Comparison of ENCODE assay signal across 8 cellular contexts in the genomic region with DNA sequence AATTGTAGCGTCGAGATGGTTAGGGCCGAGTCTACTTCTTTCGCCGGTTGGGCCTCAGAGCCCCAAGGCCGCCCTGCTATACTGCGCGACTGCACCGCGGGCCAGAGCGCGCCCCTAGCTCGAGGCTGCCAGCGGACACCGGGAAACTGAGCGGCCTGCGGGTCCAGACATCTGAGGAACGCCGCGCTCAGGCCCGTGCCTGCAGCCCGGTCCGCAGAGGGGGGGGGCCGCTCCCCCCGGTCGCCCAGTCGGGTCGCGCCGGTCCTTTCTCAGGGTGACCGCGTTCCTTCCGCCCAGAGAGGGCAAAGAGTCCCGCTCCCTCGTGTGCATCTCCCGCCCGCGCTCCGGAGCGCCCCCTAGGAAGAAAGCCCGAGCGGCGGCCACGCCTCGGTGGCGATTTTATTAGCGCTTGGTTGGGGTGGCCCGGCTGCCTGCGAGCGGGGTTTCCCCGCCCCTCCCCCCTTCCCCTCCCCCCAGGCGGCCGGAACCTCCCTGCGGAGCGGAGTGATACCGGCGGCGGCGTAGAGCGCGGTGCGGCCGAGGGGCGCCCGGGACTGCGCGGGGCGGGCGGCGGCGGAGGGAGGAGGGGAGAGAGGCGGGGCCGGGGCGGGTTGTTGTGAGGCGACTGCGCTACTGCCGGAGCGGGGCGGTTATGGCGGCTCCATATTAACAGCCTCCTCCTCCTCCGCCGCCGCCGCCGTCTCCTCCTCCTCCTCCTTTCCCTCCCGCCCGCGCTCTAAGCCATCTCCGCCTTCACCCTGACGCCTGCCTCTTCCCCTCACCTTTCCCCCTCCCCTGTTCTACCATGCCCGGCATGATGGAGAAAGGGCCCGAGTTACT. TPM values are rescaled to one million over a fixed set of nuclear protein-coding genes. Genes with fewer than 3 reads are reported as not detected.
DNase-seq lines count a peak whose midpoint lies in the region; ATAC-seq and TF ChIP-seq lines count a peak whose summit lies in the region.

RCOR3 (plus strand) TSS at position 611 of the 840 bp plus-strand sequence; CDS start at position 806, 195 bp downstream.

- no peaks in the 10 kb centered on the region for H3K36me3 ChIP-seq in mesendoderm (ENCODE audit: control insufficient read depth, insufficient read depth, low read length)

- H3K9me3 Mint-ChIP-seq in effector memory CD8-positive, alpha-beta T cell = no peaks in the 10 kb centered on the region

- H3K27me3 Mint-ChIP-seq in effector memory CD8-positive, alpha-beta T cell = no peaks in the 10 kb centered on the region

- TF ChIP-seq CTCF in GM20000 (IDR thresholded peaks at IDR 0.05; ENCODE audit: extremely low read depth, missing control alignments) = peak; percentile 90

- ATAC-seq in effector memory CD8-positive, alpha-beta T cell (replicated peaks) = peak; percentile 77

- DNase-seq in COR-L47 (lab: John Stamatoyannopoulos, UW) (peak; percentile 96), GM20000 (ENCODE audit: low spot score) (peak; percentile 93), HT-29 (ENCODE audit: low spot score) (peak; percentile 83), NOMO-1 (lab: John Stamatoyannopoulos, UW; ENCODE audit: unreplicated experiment in 2 of 2) (peak; percentile 79 to 94), mesendoderm (peak; percentile 95)
- DNase-seq in activated CD8-positive, alpha-beta memory T cell treated with anti-CD3 and anti-CD28 coated beads for 4 hours (ENCODE audit: low read depth in 2 of 2) = peak; percentile 86
- peak; percentile 81 to 83 (median 83) for DNase-seq in effector memory CD8-positive, alpha-beta T cell
- peak; percentile 81 for DNase-seq in stimulated activated CD8-positive, alpha-beta memory T cell treated with anti-CD3 and anti-CD28 coated beads, Interleukin-15, amount 100 ng/mL, for 1 hour (ENCODE audit: low read depth)

- peak within 1 kb of the TSS; percentile 94 for H3K4me3 ChIP-seq in mesendoderm (ENCODE audit: low read length)

- H3K4me1 ChIP-seq in mesendoderm (ENCODE audit: control insufficient read depth, low read depth, low read length) = no peaks in the 10 kb centered on the region

- peak within 1 kb of the TSS; percentile 97 for H2BK5ac ChIP-seq in mesendoderm (ENCODE audit: low read length)

- H2BK15ac ChIP-seq in mesendoderm (replicated peaks; ENCODE audit: low read depth) = no peak within 1 kb of the TSS

- H3K18ac ChIP-seq in mesendoderm (ENCODE audit: low read length) = peak within 1 kb of the TSS; percentile 97

- H3K27me3 ChIP-seq in mesendoderm (ENCODE audit: insufficient read depth, low read length, poor library complexity) = no peaks in the 10 kb centered on the region

- no peak within 1 kb of the TSS for H2AK5ac ChIP-seq in mesendoderm (ENCODE audit: low read length)

- peak within 1 kb of the TSS; percentile 87 to 92 for H3K27ac Mint-ChIP-seq in effector memory CD8-positive, alpha-beta T cell

- H3K23ac ChIP-seq in mesendoderm (ENCODE audit: low read length) = peak within 1 kb of the TSS; percentile 80

- H3K4ac ChIP-seq in mesendoderm (ENCODE audit: low read depth, low read length) = peak within 1 kb of the TSS; percentile 98

- peak within 1 kb of the TSS; percentile 100 for H3K27ac ChIP-seq in mesendoderm (ENCODE audit: low read depth, low read length)

- H4K5ac ChIP-seq in mesendoderm (ENCODE audit: low read length) = peak within 1 kb of the TSS; percentile 35

- H3K56ac ChIP-seq in mesendoderm (ENCODE audit: low read length) = peak within 1 kb of the TSS; percentile 99

- H3K79me2 ChIP-seq in mesendoderm (ENCODE audit: control insufficient read depth, insufficient read depth, low read length) = peaks cover 9% of the 10 kb centered on the region

- H3K4me3 Mint-ChIP-seq in effector memory CD8-positive, alpha-beta T cell = peak within 1 kb of the TSS; percentile 89 to 93

- peak within 1 kb of the TSS; percentile 97 for H3K9ac ChIP-seq in mesendoderm (ENCODE audit: low read length)

- H4K8ac ChIP-seq in mesendoderm (ENCODE audit: low read depth, low read length) = peak within 1 kb of the TSS; percentile 77

- H2BK120ac ChIP-seq in mesendoderm (ENCODE audit: low read depth, low read length) = peak within 1 kb of the TSS; percentile 97

- peaks cover 2% of the 10 kb centered on the region for H3K79me1 ChIP-seq in mesendoderm (ENCODE audit: low read length)

- peak within 1 kb of the TSS; percentile 72 for H3K4me2 ChIP-seq in mesendoderm (ENCODE audit: low read length)

- peaks cover 14 to 18% of the 10 kb centered on the region in 2 donors for H3K4me1 Mint-ChIP-seq in effector memory CD8-positive, alpha-beta T cell (ENCODE audit: low read depth in 2 of 2)

- peaks cover 42% of the 10 kb centered on the region for H3K36me3 Mint-ChIP-seq in effector memory CD8-positive, alpha-beta T cell (ENCODE audit: insufficient read depth)

- no CpG with 5 or more reads among the region's 92 CpGs for WGBS in mesendoderm (ENCODE audit: extremely low coverage, insufficient coverage, low lambda C conversion rate)

RNA-seq across cellular contexts. Expression of gene RCOR3, which starts in this region (rescaled TPM):
- 6.4 and 10.3 TPM in 2 replicates for total RNA-seq in HT-29 (2014; rRNA removed; shearing (Covaris generic))
- polyA plus RNA-seq in mesendoderm (2013, experiment 1 of 2) = 18.2 TPM
- polyA plus RNA-seq in mesendoderm (2013, experiment 2 of 2) = 17.7 TPM

Comparison
In these comparisons a context has a peak if more than half of its experiments do, and no peak if none do; other contexts are left out.
1. Peak in every context shown above with its lines: DNase-seq, ATAC-seq, H3K4me3 ChIP-seq and H3K27ac ChIP-seq.